8 cellular contexts compared by ENCODE assay signal in the genomic region with DNA sequence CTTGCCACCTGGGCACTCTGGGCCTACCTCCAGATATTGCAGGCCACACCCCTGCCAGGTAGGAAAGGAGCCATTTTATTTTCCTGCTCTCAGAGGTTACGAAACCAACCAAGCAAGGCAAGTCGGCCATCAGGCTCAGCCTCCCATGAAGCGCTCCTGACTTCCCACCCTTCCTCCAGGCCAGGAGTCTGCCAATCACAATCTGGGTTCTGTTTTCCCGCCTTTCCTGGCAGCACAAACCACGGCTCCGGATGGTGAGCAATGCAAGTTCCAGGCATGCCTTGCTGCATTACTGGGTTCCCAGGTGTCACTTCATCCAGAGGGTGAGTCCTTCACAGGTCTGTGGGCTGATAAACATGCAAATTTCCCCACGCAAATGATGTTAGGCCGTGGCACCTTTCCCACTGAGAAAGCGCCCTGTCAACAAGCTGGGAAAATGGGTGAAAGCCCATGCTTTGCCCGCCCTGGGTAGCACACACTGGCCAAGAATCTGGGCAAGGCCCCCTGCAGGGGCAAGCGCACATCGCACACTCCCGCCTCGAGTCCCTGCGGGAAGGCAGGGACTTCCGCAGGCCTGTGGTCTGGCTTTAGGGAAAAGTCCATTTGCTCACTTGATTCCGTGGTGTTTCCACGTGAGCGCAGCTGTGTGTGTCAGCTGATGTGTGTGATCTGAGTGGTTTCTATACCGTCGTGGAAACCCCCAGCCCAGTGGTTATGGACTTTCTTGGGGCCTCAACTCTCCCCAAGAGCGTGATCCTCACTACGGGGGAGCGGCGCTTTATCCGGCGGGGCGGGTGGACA.
DNase-seq lines count a peak whose midpoint lies in the region; ATAC-seq and TF ChIP-seq lines count a peak whose summit lies in the region.

No MANE protein-coding gene starts in this region.

- H3K36me3 ChIP-seq in upper lobe of right lung: no peaks in the 10 kb centered on the region

- H3K36me3 Mint-ChIP-seq in natural killer cell: no peaks in the 10 kb centered on the region
- no peaks in the 10 kb centered on the region for H3K36me3 Mint-ChIP-seq in natural killer cell treated with Interleukin-12 subunit alpha and Interleukin-12 subunit beta and Interleukin-15 and Interleukin-18, amount 100 ng/mL, for 72 hours
- no peaks in the 10 kb centered on the region for H3K36me3 Mint-ChIP-seq in brain

- ATAC-seq in natural killer cell (peak in 2 of 3 donors; percentile 59 to 73), upper lobe of right lung (peak; percentile 58), GM19455 (IDR thresholded peaks at IDR 0.05; ENCODE audit: unreplicated experiment) (no peak)
- ATAC-seq in natural killer cell treated with Interleukin-12 subunit alpha and Interleukin-12 subunit beta and Interleukin-15 and Interleukin-18, amount 100 ng/mL, for 72 hours: no peak

- DNase-seq in natural killer cell (no peak), lower leg skin (ENCODE audit: low spot score in 2 of 2) (peak; percentile 85 to 91), upper lobe of right lung (peak; percentile 83), NCI-H1105 treated with DMSO at 0.1 percent for 48 hours (lab: John Stamatoyannopoulos, UW) (no peak), amniotic stem cell (lab: John Stamatoyannopoulos, UW) (no peak)
- no peak for DNase-seq in natural killer cell treated with Interleukin-12 subunit alpha and Interleukin-12 subunit beta and Interleukin-15 and Interleukin-18, amount 100 ng/mL, for 72 hours (ENCODE audit: low spot score)

- H3K27ac Mint-ChIP-seq in natural killer cell: no peak overlapping the region
- no peak overlapping the region for H3K27ac Mint-ChIP-seq in natural killer cell treated with Interleukin-12 subunit alpha and Interleukin-12 subunit beta and Interleukin-15 and Interleukin-18, amount 100 ng/mL, for 72 hours
- peak overlapping the region in 3 of 5 experiments; percentile 17 to 40 (median 38) for H3K27ac Mint-ChIP-seq in brain

- H3K9me3 Mint-ChIP-seq in natural killer cell (no peaks in the 10 kb centered on the region), brain (no peaks in the 10 kb centered on the region)
- H3K9me3 Mint-ChIP-seq in natural killer cell treated with Interleukin-12 subunit alpha and Interleukin-12 subunit beta and Interleukin-15 and Interleukin-18, amount 100 ng/mL, for 72 hours: no peaks in the 10 kb centered on the region

- H3K4me3 ChIP-seq in lower leg skin (ENCODE audit: low read depth, poor library complexity, severe bottlenecking): no peak overlapping the region
- no peak overlapping the region for H3K4me3 ChIP-seq in upper lobe of right lung

- 65 to 66% methylated on average over 26 to 28 of the region's 28 CpGs for WGBS in lower leg skin, 2 donors

- TF ChIP-seq CTCF in natural killer cell (IDR thresholded peaks at IDR 0.05) (no peak), brain (conservative IDR thresholded peaks at IDR 0.05) (no peak), lower leg skin (IDR thresholded peaks at IDR 0.05) (no peak), upper lobe of right lung (IDR thresholded peaks at IDR 0.05) (no peak)

- peaks cover 8 to 12% of the 10 kb centered on the region in 2 donors for H3K4me1 Mint-ChIP-seq in natural killer cell
- H3K4me1 Mint-ChIP-seq in natural killer cell treated with Interleukin-12 subunit alpha and Interleukin-12 subunit beta and Interleukin-15 and Interleukin-18, amount 100 ng/mL, for 72 hours (ENCODE audit: low read depth in 2 of 2): peaks cover 5% of the 10 kb centered on the region in 2 donors
- H3K4me1 Mint-ChIP-seq in brain: peaks cover 61% of the 10 kb centered on the region

- intact Hi-C loops in natural killer cell (cut with micrococcal nuclease): no loop called here
- intact Hi-C loops in lower leg skin (cut with DNase I; ENCODE audit: low total_unique reads): loop anchor here (5.0 kb wide), 1 partner anchor 50 kb away; no protein-coding TSS in a partner anchor
- intact Hi-C loops in upper lobe of right lung (cut with DNase I): loop anchor here (5.0 kb wide), 2 partner anchors 60 to 160 kb away; partner anchors contain the start of gene AMOTL2

- no peak overlapping the region for H3K4me3 Mint-ChIP-seq in natural killer cell
- H3K4me3 Mint-ChIP-seq in natural killer cell treated with Interleukin-12 subunit alpha and Interleukin-12 subunit beta and Interleukin-15 and Interleukin-18, amount 100 ng/mL, for 72 hours: no peak overlapping the region
- H3K4me3 Mint-ChIP-seq in brain: no peak overlapping the region

- H3K9me3 ChIP-seq in upper lobe of right lung: no peaks in the 10 kb centered on the region

- H3K27ac ChIP-seq in upper lobe of right lung: peak overlapping the region; percentile 95

- H3K4me1 ChIP-seq in upper lobe of right lung: peaks cover 73% of the 10 kb centered on the region

- H3K27me3 ChIP-seq in upper lobe of right lung: no peaks in the 10 kb centered on the region

- TF ChIP-seq POLR2A in lower leg skin (IDR thresholded peaks at IDR 0.05): no peak

- H3K27me3 Mint-ChIP-seq in natural killer cell (ENCODE audit: low read depth in 2 of 2): peaks cover 33 to 41% of the 10 kb centered on the region in 2 donors
- peaks cover 26 to 30% of the 10 kb centered on the region in 2 donors for H3K27me3 Mint-ChIP-seq in natural killer cell treated with Interleukin-12 subunit alpha and Interleukin-12 subunit beta and Interleukin-15 and Interleukin-18, amount 100 ng/mL, for 72 hours
- peaks cover 25% of the 10 kb centered on the region for H3K27me3 Mint-ChIP-seq in brain

Comparison
In these comparisons a context has a peak if more than half of its experiments do, and no peak if none do; other contexts are left out.
1. ATAC-seq: peak in natural killer cell (2 of 3) and upper lobe of right lung (single experiment); none in natural killer cell treated with Interleukin-12 subunit alpha and Interleukin-12 subunit beta and Interleukin-15 and Interleukin-18, amount 100 ng/mL, for 72 hours (0 of 2) and GM19455 (single experiment).
2. DNase-seq: peak in lower leg skin (2 of 2) and upper lobe of right lung (single experiment); none in natural killer cell (single experiment), natural killer cell treated with Interleukin-12 subunit alpha and Interleukin-12 subunit beta and Interleukin-15 and Interleukin-18, amount 100 ng/mL, for 72 hours (single experiment), NCI-H1105 treated with DMSO at 0.1 percent for 48 hours (single experiment) and amniotic stem cell (single experiment).
3. H3K27ac Mint-ChIP-seq: peak in brain (3 of 5); none in natural killer cell (0 of 2) and natural killer cell treated with Interleukin-12 subunit alpha and Interleukin-12 subunit beta and Interleukin-15 and Interleukin-18, amount 100 ng/mL, for 72 hours (0 of 2).